Comparison of ENCODE assay signal across 30 cellular contexts in genomic region chr7:33917661-33918060, GRCh38. TPM values are rescaled to one million over a fixed set of nuclear protein-coding genes. Genes with fewer than 3 reads are reported as not detected.
"Had no signal": no experiment of that assay in that cellular context is flagged by ENCODE, and none has a peak within 500 bp of the region (broad histone marks: within the 10 kb centered on the region; RNA-seq: fewer than 3 reads in every experiment).

No MANE protein-coding gene starts in this region.

- H3K27me3 ChIP-seq: left lung, neural progenitor cell, right atrium auricular region, right lobe of liver, stomach, testis, thyroid gland, transverse colon, upper lobe of left lung, vagina had no signal

- H3K9me3 ChIP-seq: left lung, lower lobe of right lung, neutrophil, right atrium auricular region, right lobe of liver, stomach, testis, thyroid gland, transverse colon, upper lobe of left lung, vagina had no signal

- H3K36me3 ChIP-seq: left lung, lower lobe of right lung, neural progenitor cell, neutrophil, right atrium auricular region, right lobe of liver, stomach, thyroid gland, transverse colon, upper lobe of left lung, vagina had no signal

- ATAC-seq: left colon; left lung; lower lobe of right lung; natural killer cell; right lobe of liver; stimulated activated naive B cell treated with anti-CD40 and anti-IgM and Interleukin-4, amounts not matched to agents 10 μg/mL and 1 μg/mL and 100 μg/mL, for 72 hours; stimulated activated naive CD8-positive, alpha-beta T cell treated with anti-CD3 and anti-CD28 coated beads, Interleukin-15, Interleukin-2, amounts not matched to agents 100 U/mL and 50 U/mL, for 24 hours had no signal

- H3K4me1 ChIP-seq: left lung, lower lobe of right lung, parathyroid adenoma, right atrium auricular region, right lobe of liver, testis, thyroid gland, vagina had no signal

- H3K9ac ChIP-seq: neural progenitor cell, parathyroid adenoma had no signal

- H2AFZ ChIP-seq: neural progenitor cell, parathyroid adenoma had no signal

- H3K4me3 ChIP-seq: left lung, lower lobe of right lung, neural progenitor cell, right atrium auricular region, right lobe of liver, skin epidermis, stomach, testis, thyroid gland, transverse colon, upper lobe of left lung, vagina had no signal

- H3K4me2 ChIP-seq: neural progenitor cell had no signal

- H3K27ac ChIP-seq: left lung, lower lobe of right lung, neural progenitor cell, neutrophil, parathyroid adenoma, right atrium auricular region, right lobe of liver, skin epidermis, testis, thyroid gland, vagina had no signal

- DNase-seq: hypothalamus; immature natural killer cell; kidney; left colon; left lung; lower lobe of right lung; mammary epithelial cell; mesenchymal stem cell; naive B cell; natural killer cell; nephron progenitor cell; occipital lobe; right lobe of liver; stimulated activated CD4-positive, alpha-beta T cell treated with anti-CD3 and anti-CD28 coated beads, Interleukin-12 subunit alpha, Interleukin-12 subunit beta, amount 100 ng/mL, for 4 hours; stimulated activated CD4-positive, alpha-beta T cell treated with anti-CD3 and anti-CD28 coated beads, Interleukin-15, amount 100 ng/mL, for 24 hours; stimulated activated CD4-positive, alpha-beta T cell treated with anti-CD3 and anti-CD28 coated beads, Interleukin-2, amount 100 ng/mL, for 24 hours; stimulated activated CD4-positive, alpha-beta T cell treated with anti-CD3 and anti-CD28 coated beads, Interleukin-4, amount 100 ng/mL, for 1 hour; stimulated activated naive B cell treated with anti-CD40 and anti-IgM and Interleukin-4, amounts not matched to agents 10 μg/mL and 1 μg/mL and 100 μg/mL, for 72 hours; stimulated activated naive CD8-positive, alpha-beta T cell treated with anti-CD3 and anti-CD28 coated beads, Interleukin-15, Interleukin-2, amounts not matched to agents 100 U/mL and 50 U/mL, for 24 hours; stomach; testis; thyroid gland; transverse colon; upper lobe of left lung had no signal

- H3K79me2 ChIP-seq: parathyroid adenoma had no signal

RNA-seq across cellular contexts. Expression of gene BMPER, which starts 12.3 kb away (rescaled TPM):
- polyA plus RNA-seq: immature natural killer cell had no signal
